ENCODE assay signal across 10 cellular contexts in the genomic region with DNA sequence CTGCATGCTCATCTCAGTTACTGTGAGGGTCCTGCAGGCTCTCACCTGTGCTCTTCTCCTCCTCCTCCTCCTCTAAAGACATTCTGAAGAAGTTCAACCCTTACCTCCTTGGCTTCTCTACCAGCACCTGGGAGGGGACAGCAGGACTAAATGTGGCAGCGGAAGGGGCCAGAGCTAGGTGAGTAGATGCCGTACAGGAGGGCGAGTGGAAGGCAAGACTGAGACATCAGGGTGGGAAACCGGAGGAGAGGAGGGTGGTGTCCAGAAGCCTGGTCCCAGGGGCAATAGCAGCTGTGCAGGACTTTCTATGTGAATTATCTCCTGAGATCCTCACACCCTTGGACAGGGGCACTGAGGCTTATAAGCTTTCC.
DNase-seq lines count a peak whose midpoint lies in the region; ATAC-seq, FAIRE-seq and TF ChIP-seq lines count a peak whose summit lies in the region.
"Had no signal": no experiment of that assay in that cellular context is flagged by ENCODE, and none has a peak within 500 bp of the region (broad histone marks: within the 10 kb centered on the region; RNA-seq: fewer than 3 reads in every experiment).

No MANE protein-coding gene starts in this region.

- H3K27me3 Mint-ChIP-seq in endodermal cell (ENCODE audit: insufficient read depth): no peaks in the 10 kb centered on the region
- H3K27me3 Mint-ChIP-seq: activated B cell treated with CpG ODN at 0.5 μM for 24 hours had no signal

- H3K4me2 ChIP-seq in BLaER1: peak overlapping the region; percentile 75

- H4K20me1 ChIP-seq in BLaER1: no peaks in the 10 kb centered on the region

- TF ChIP-seq CTCF in Peyer's patch (IDR thresholded peaks at IDR 0.05): no peak
- no peak for TF ChIP-seq CTCF in endodermal cell (conservative IDR thresholded peaks at IDR 0.05)
- TF ChIP-seq CTCF in pancreas (IDR thresholded peaks at IDR 0.05): no peak

- H3K4me3 ChIP-seq in BLaER1 (no peak overlapping the region), Peyer's patch (no peak overlapping the region), endodermal cell (ENCODE audit: low read length) (no peak overlapping the region), pancreas (no peak overlapping the region)

- H3K27me3 ChIP-seq in BLaER1 (no peaks in the 10 kb centered on the region), Peyer's patch (no peaks in the 10 kb centered on the region), endodermal cell (ENCODE audit: control insufficient read depth, insufficient read depth, low read length, poor library complexity, severe bottlenecking) (no peaks in the 10 kb centered on the region), pancreas (no peaks in the 10 kb centered on the region)

- FAIRE-seq in pancreas (lab: Jason Lieb, UNC): no peak
- FAIRE-seq: endometrium had no signal

- H3K9me3 ChIP-seq in BLaER1 (no peaks in the 10 kb centered on the region), Peyer's patch (no peaks in the 10 kb centered on the region), endodermal cell (ENCODE audit: control insufficient read depth, low read length) (no peaks in the 10 kb centered on the region), pancreas (no peaks in the 10 kb centered on the region)

- H3K27ac Mint-ChIP-seq in endodermal cell: no peak overlapping the region

- 94 to 98% methylated on average over 3 to 4 of the region's 4 CpGs for WGBS in endodermal cell (ENCODE audit: insufficient coverage in 1 of 2, insufficient read length in 1 of 2), 2 experiments
- WGBS in pancreas, 2 donors: 76 to 81% methylated on average over 4 of the region's 4 CpGs

- H3K4me1 ChIP-seq in BLaER1 (peaks cover 52% of the 10 kb centered on the region), Peyer's patch (peaks cover 15 to 63% (median 24%) of the 10 kb centered on the region in 4 donors), endodermal cell (ENCODE audit: control insufficient read depth, insufficient read depth, low read length) (peaks cover 4% of the 10 kb centered on the region), pancreas (peaks cover 0 to 30% (median 25%) of the 10 kb centered on the region in 3 donors)

- no peaks in the 10 kb centered on the region for H3K36me3 Mint-ChIP-seq in endodermal cell (ENCODE audit: low read depth)

- no peaks in the 10 kb centered on the region for H3K9me3 Mint-ChIP-seq in endodermal cell
- H3K9me3 Mint-ChIP-seq: activated B cell treated with CpG ODN at 0.5 μM for 24 hours had no signal

- H3K36me3 ChIP-seq in BLaER1: no peaks in the 10 kb centered on the region
- no peaks in the 10 kb centered on the region for H3K36me3 ChIP-seq in Peyer's patch
- H3K36me3 ChIP-seq in endodermal cell (ENCODE audit: control insufficient read depth, insufficient read depth, low read length): no peaks in the 10 kb centered on the region
- no peaks in the 10 kb centered on the region for H3K36me3 ChIP-seq in pancreas

- H3K9ac ChIP-seq in BLaER1 (no peak overlapping the region), endodermal cell (ENCODE audit: extremely low read depth, low read length, poor library complexity, severe bottlenecking) (no peak overlapping the region)

- DNase-seq in Peyer's patch (no peak), endodermal cell (no peak), pancreas (peak in 1 of 6 donors; percentile 27), inferior parietal cortex (ENCODE audit: extremely low spot score) (no peak), HuH-7.5 (ENCODE audit: low spot score) (no peak), NCI-H146 treated with DMSO at 0.1 percent for 48 hours (lab: John Stamatoyannopoulos, UW; ENCODE audit: unreplicated experiment) (no peak)
- DNase-seq: activated B cell treated with CpG ODN at 0.5 μM for 24 hours had no signal

- intact Hi-C loops in pancreas (cut with DNase I): loop anchor here in 2 of 3 donors (5.0 to 10.0 kb wide), 2 partner anchors 124 to 132 kb away; partner anchors contain the start of gene PPP1CB (in 1 of the 2)

- no peak for TF ChIP-seq POLR2A in Peyer's patch (IDR thresholded peaks at IDR 0.05)
- no peak for TF ChIP-seq POLR2A in GM18505 (IDR thresholded peaks at IDR 0.05; ENCODE audit: borderline replicate concordance, extremely low read depth, insufficient read depth, insufficient read length)

- H3K27ac ChIP-seq in BLaER1 (peak overlapping the region; percentile 66), Peyer's patch (peak overlapping the region; percentile 75 to 93 (median 87)), endodermal cell (ENCODE audit: low read depth, low read length) (peak overlapping the region; percentile 42), pancreas (peak overlapping the region; percentile 68 to 92 (median 83))

- H3K4me1 Mint-ChIP-seq in endodermal cell: peaks cover 46% of the 10 kb centered on the region

- ATAC-seq in pancreas: no peak
- ATAC-seq in GM18505 (IDR thresholded peaks at IDR 0.05; ENCODE audit: unreplicated experiment): no peak

- H3K4me3 Mint-ChIP-seq in endodermal cell: no peak overlapping the region
